In genomic region chr3:151660890-151661289, GRCh38 we compare ENCODE assay signal across 17 cellular contexts.
DNase-seq lines count a peak whose midpoint lies in the region; ATAC-seq and TF ChIP-seq lines count a peak whose summit lies in the region.
"Had no signal": no experiment of that assay in that cellular context is flagged by ENCODE, and none has a peak within 500 bp of the region (broad histone marks: within the 10 kb centered on the region; RNA-seq: fewer than 3 reads in every experiment).

No MANE protein-coding gene starts in this region.

- intact Hi-C loops in ascending aorta (cut with DNase I): loop anchor here (1.0 to 10.0 kb wide), 5 partner anchors 174 to 434 kb away; no protein-coding TSS in a partner anchor

- H4K20me1 ChIP-seq in neural progenitor cell (ENCODE audit: low read depth): no peaks in the 10 kb centered on the region

- TF ChIP-seq CTCF in choroid plexus epithelial cell (conservative IDR thresholded peaks at IDR 0.05; ENCODE audit: low read depth, low read length): peak; percentile 7
- peak; percentile 8 for TF ChIP-seq CTCF in neural progenitor cell (IDR thresholded peaks at IDR 0.05)
- TF ChIP-seq CTCF in ascending aorta (IDR thresholded peaks at IDR 0.05): peak in 1 of 3 experiments; percentile 40
- no peak for TF ChIP-seq CTCF in progenitor cell of endocrine pancreas (IDR thresholded peaks at IDR 0.05; ENCODE audit: unreplicated experiment)

- no peaks in the 10 kb centered on the region for H3F3A ChIP-seq in neural progenitor cell (ENCODE audit: low read depth)

- H3K27me3 ChIP-seq in neural progenitor cell (no peaks in the 10 kb centered on the region), ascending aorta (no peaks in the 10 kb centered on the region)

- no peak overlapping the region for H3K4me2 ChIP-seq in neural progenitor cell

- DNase-seq in DMS 273 treated with DMSO at 0.1 percent for 48 hours (lab: John Stamatoyannopoulos, UW) (peak; percentile 7), M059J (ENCODE audit: low read depth) (peak; percentile 22), choroid plexus epithelial cell (ENCODE audit: low read depth) (peak; percentile 62), neural progenitor cell (ENCODE audit: low spot score) (no peak), ascending aorta (ENCODE audit: low spot score in 2 of 2) (no peak), progenitor cell of endocrine pancreas (ENCODE audit: low spot score, unreplicated experiment) (no peak)
- no peak for DNase-seq in natural killer cell treated with Interleukin-12 subunit alpha and Interleukin-12 subunit beta and Interleukin-15 and Interleukin-18, amount 100 ng/mL, for 72 hours (ENCODE audit: low spot score)
- DNase-seq: activated B cell treated with CpG ODN at 0.5 μM for 24 hours; caudate nucleus; lower lobe of right lung; NCI-H226; SHP77 treated with DMSO at 0.1 percent for 48 hours; stimulated activated CD4-positive, alpha-beta T cell treated with anti-CD3 and anti-CD28 coated beads, Interleukin-4, amount 100 ng/mL, for 1 hour; stimulated activated naive CD8-positive, alpha-beta T cell treated with anti-CD3 and anti-CD28 coated beads, Interleukin-15, Interleukin-2, amounts not matched to agents 100 U/mL and 50 U/mL, for 24 hours had no signal

- H3K9ac ChIP-seq in neural progenitor cell: no peak overlapping the region

- H3K27ac ChIP-seq in neural progenitor cell: no peak overlapping the region
- no peak overlapping the region for H3K27ac ChIP-seq in ascending aorta
- H3K27ac ChIP-seq: lower lobe of right lung had no signal

- H3K4me1 ChIP-seq in neural progenitor cell: no peaks in the 10 kb centered on the region
- no peaks in the 10 kb centered on the region for H3K4me1 ChIP-seq in ascending aorta
- H3K4me1 ChIP-seq: lower lobe of right lung had no signal

- H3K36me3 ChIP-seq in neural progenitor cell: no peaks in the 10 kb centered on the region
- no peaks in the 10 kb centered on the region for H3K36me3 ChIP-seq in ascending aorta
- H3K36me3 ChIP-seq: lower lobe of right lung had no signal

- no peak overlapping the region for H3K4me3 Mint-ChIP-seq in neural progenitor cell
- H3K4me3 Mint-ChIP-seq in natural killer cell treated with Interleukin-12 subunit alpha and Interleukin-12 subunit beta and Interleukin-15 and Interleukin-18, amount 100 ng/mL, for 72 hours: no peak overlapping the region
- H3K4me3 Mint-ChIP-seq in progenitor cell of endocrine pancreas (ENCODE audit: low read depth): no peak overlapping the region
- H3K4me3 Mint-ChIP-seq: activated B cell treated with CpG ODN at 0.5 μM for 24 hours; activated T-helper 1 cell treated with anti-CD3 and anti-CD28 coated beads, Interleukin-12 subunit alpha, Interleukin-12 subunit beta, Interleukin-2, Interleukin-4 antibody, amounts not matched to agents 30 ng/mL and 10 ng/mL and 1 ng/mL, durations not matched to agents 14 hours and 24 hours and 36 hours; IgD-negative memory B cell had no signal

- H3K36me3 Mint-ChIP-seq in neural progenitor cell (no peaks in the 10 kb centered on the region), progenitor cell of endocrine pancreas (ENCODE audit: insufficient read depth) (no peaks in the 10 kb centered on the region)
- no peaks in the 10 kb centered on the region for H3K36me3 Mint-ChIP-seq in natural killer cell treated with Interleukin-12 subunit alpha and Interleukin-12 subunit beta and Interleukin-15 and Interleukin-18, amount 100 ng/mL, for 72 hours
- H3K36me3 Mint-ChIP-seq: IgD-negative memory B cell had no signal

- no peaks in the 10 kb centered on the region for H3K79me2 ChIP-seq in neural progenitor cell (ENCODE audit: low read depth)

- H3K27me3 Mint-ChIP-seq in neural progenitor cell (ENCODE audit: insufficient read depth, low read depth) (no peaks in the 10 kb centered on the region), progenitor cell of endocrine pancreas (no peaks in the 10 kb centered on the region)
- H3K27me3 Mint-ChIP-seq in natural killer cell treated with Interleukin-12 subunit alpha and Interleukin-12 subunit beta and Interleukin-15 and Interleukin-18, amount 100 ng/mL, for 72 hours: peaks cover 0 to 2% of the 10 kb centered on the region in 2 donors
- H3K27me3 Mint-ChIP-seq: activated B cell treated with CpG ODN at 0.5 μM for 24 hours had no signal

- no peaks in the 10 kb centered on the region for H3K9me3 ChIP-seq in neural progenitor cell (ENCODE audit: low read depth)
- no peaks in the 10 kb centered on the region for H3K9me3 ChIP-seq in ascending aorta
- H3K9me3 ChIP-seq: lower lobe of right lung had no signal

- H3K27ac Mint-ChIP-seq in neural progenitor cell (no peak overlapping the region), progenitor cell of endocrine pancreas (no peak overlapping the region)
- H3K27ac Mint-ChIP-seq in natural killer cell treated with Interleukin-12 subunit alpha and Interleukin-12 subunit beta and Interleukin-15 and Interleukin-18, amount 100 ng/mL, for 72 hours: no peak overlapping the region
- H3K27ac Mint-ChIP-seq: activated B cell treated with CpG ODN at 0.5 μM for 24 hours; activated T-helper 1 cell treated with anti-CD3 and anti-CD28 coated beads, Interleukin-12 subunit alpha, Interleukin-12 subunit beta, Interleukin-2, Interleukin-4 antibody, amounts not matched to agents 30 ng/mL and 10 ng/mL and 1 ng/mL, durations not matched to agents 14 hours and 24 hours and 36 hours; IgD-negative memory B cell had no signal

- H3K4me1 Mint-ChIP-seq in neural progenitor cell (no peaks in the 10 kb centered on the region), progenitor cell of endocrine pancreas (ENCODE audit: low read depth) (peaks cover 2% of the 10 kb centered on the region)
- H3K4me1 Mint-ChIP-seq in natural killer cell treated with Interleukin-12 subunit alpha and Interleukin-12 subunit beta and Interleukin-15 and Interleukin-18, amount 100 ng/mL, for 72 hours (ENCODE audit: low read depth in 2 of 2): no peaks in the 10 kb centered on the region
- H3K4me1 Mint-ChIP-seq: activated B cell treated with CpG ODN at 0.5 μM for 24 hours, IgD-negative memory B cell had no signal

- H3K4me3 ChIP-seq in choroid plexus epithelial cell (ENCODE audit: low read depth, low read length) (no peak overlapping the region), neural progenitor cell (no peak overlapping the region), ascending aorta (no peak overlapping the region)
- H3K4me3 ChIP-seq: lower lobe of right lung had no signal

- no peak for ATAC-seq in natural killer cell treated with Interleukin-12 subunit alpha and Interleukin-12 subunit beta and Interleukin-15 and Interleukin-18, amount 100 ng/mL, for 72 hours
- no peak for ATAC-seq in GM19455 (IDR thresholded peaks at IDR 0.05; ENCODE audit: unreplicated experiment)
- ATAC-seq: lower lobe of right lung; stimulated activated naive CD8-positive, alpha-beta T cell treated with anti-CD3 and anti-CD28 coated beads, Interleukin-15, Interleukin-2, amounts not matched to agents 100 U/mL and 50 U/mL, for 24 hours had no signal

- H2AFZ ChIP-seq in neural progenitor cell (replicated peaks): no peak overlapping the region

- H3K9me3 Mint-ChIP-seq in neural progenitor cell (no peaks in the 10 kb centered on the region), progenitor cell of endocrine pancreas (ENCODE audit: low read depth) (no peaks in the 10 kb centered on the region)
- no peaks in the 10 kb centered on the region for H3K9me3 Mint-ChIP-seq in natural killer cell treated with Interleukin-12 subunit alpha and Interleukin-12 subunit beta and Interleukin-15 and Interleukin-18, amount 100 ng/mL, for 72 hours
- H3K9me3 Mint-ChIP-seq: activated B cell treated with CpG ODN at 0.5 μM for 24 hours; activated T-helper 1 cell treated with anti-CD3 and anti-CD28 coated beads, Interleukin-12 subunit alpha, Interleukin-12 subunit beta, Interleukin-2, Interleukin-4 antibody, amounts not matched to agents 30 ng/mL and 10 ng/mL and 1 ng/mL, durations not matched to agents 14 hours and 24 hours and 36 hours; IgD-negative memory B cell had no signal

Comparison
In these comparisons a context has a peak if more than half of its experiments do, and no peak if none do; other contexts are left out.
1. DNase-seq: peak in DMS 273 treated with DMSO at 0.1 percent for 48 hours (single experiment), M059J (single experiment) and choroid plexus epithelial cell (single experiment); none in neural progenitor cell (single experiment), natural killer cell treated with Interleukin-12 subunit alpha and Interleukin-12 subunit beta and Interleukin-15 and Interleukin-18, amount 100 ng/mL, for 72 hours (single experiment), ascending aorta (0 of 2) and progenitor cell of endocrine pancreas (single experiment).